17 cellular contexts compared by ENCODE assay signal in genomic region chr3:192940129-192940528, GRCh38.
"Had no signal": no experiment of that assay in that cellular context is flagged by ENCODE, and none has a peak within 500 bp of the region (broad histone marks: within the 10 kb centered on the region; RNA-seq: fewer than 3 reads in every experiment).

No MANE protein-coding gene starts in this region.

- H3K4me1 ChIP-seq: right atrium auricular region, tibial nerve, vagina had no signal

- DNase-seq: activated CD4-positive, alpha-beta T cell treated with anti-CD3 and anti-CD28 coated beads for 1 hour; activated CD4-positive, alpha-beta T cell treated with anti-CD3 and anti-CD28 coated beads, Interleukin-2, amount 50 U/mL, for 4 hours; activated naive CD4-positive, alpha-beta T cell treated with anti-CD3 and anti-CD28 coated beads for 36 hours; activated naive CD8-positive, alpha-beta T cell treated with anti-CD3 and anti-CD28 coated beads, Interleukin-2, amount 50 U/mL, for 24 hours; activated T-cell treated with anti-CD3 and anti-CD28 coated beads for 4 hours; caudate nucleus; nephron progenitor cell; occipital lobe; stimulated activated CD4-positive, alpha-beta T cell treated with anti-CD3 and anti-CD28 coated beads, Interleukin-2, amount 100 ng/mL, for 48 hours; stimulated activated naive CD4-positive, alpha-beta T cell had no signal

- H3K27ac ChIP-seq: right atrium auricular region, tibial nerve, vagina had no signal

- H3K4me3 Mint-ChIP-seq: activated naive CD4-positive, alpha-beta T cell treated with anti-CD3 and anti-CD28 coated beads for 36 hours; activated naive CD8-positive, alpha-beta T cell treated with anti-CD3 and anti-CD28 coated beads, Interleukin-2, amount 50 U/mL, for 24 hours; activated T-helper 17 cell treated with anti-CD3 and anti-CD28 coated beads, Interleukin-2, amount 50 U/mL, for 72 hours; nephron progenitor cell had no signal

- FAIRE-seq: colon, endometrium had no signal

- ATAC-seq: activated naive CD8-positive, alpha-beta T cell treated with anti-CD3 and anti-CD28 coated beads, Interleukin-2, amount 50 U/mL, for 24 hours; activated T-helper 17 cell treated with anti-CD3 and anti-CD28 coated beads, Interleukin-2, amount 50 U/mL, for 72 hours; esophagus mucosa had no signal

- H3K27ac Mint-ChIP-seq: activated naive CD4-positive, alpha-beta T cell treated with anti-CD3 and anti-CD28 coated beads for 36 hours; activated naive CD8-positive, alpha-beta T cell treated with anti-CD3 and anti-CD28 coated beads, Interleukin-2, amount 50 U/mL, for 24 hours; activated T-helper 17 cell treated with anti-CD3 and anti-CD28 coated beads, Interleukin-2, amount 50 U/mL, for 72 hours; nephron progenitor cell had no signal

- H3K4me3 ChIP-seq: right atrium auricular region, tibial nerve, vagina had no signal

- H3K4me1 Mint-ChIP-seq: nephron progenitor cell had no signal

- H3K27me3 ChIP-seq: right atrium auricular region, tibial nerve, vagina had no signal

- H3K9me3 ChIP-seq: right atrium auricular region, tibial nerve, vagina had no signal

- H3K9me3 Mint-ChIP-seq: activated naive CD4-positive, alpha-beta T cell treated with anti-CD3 and anti-CD28 coated beads for 36 hours; activated naive CD8-positive, alpha-beta T cell treated with anti-CD3 and anti-CD28 coated beads, Interleukin-2, amount 50 U/mL, for 24 hours had no signal

- H3K36me3 ChIP-seq: right atrium auricular region, tibial nerve, vagina had no signal
